In the genomic region with DNA sequence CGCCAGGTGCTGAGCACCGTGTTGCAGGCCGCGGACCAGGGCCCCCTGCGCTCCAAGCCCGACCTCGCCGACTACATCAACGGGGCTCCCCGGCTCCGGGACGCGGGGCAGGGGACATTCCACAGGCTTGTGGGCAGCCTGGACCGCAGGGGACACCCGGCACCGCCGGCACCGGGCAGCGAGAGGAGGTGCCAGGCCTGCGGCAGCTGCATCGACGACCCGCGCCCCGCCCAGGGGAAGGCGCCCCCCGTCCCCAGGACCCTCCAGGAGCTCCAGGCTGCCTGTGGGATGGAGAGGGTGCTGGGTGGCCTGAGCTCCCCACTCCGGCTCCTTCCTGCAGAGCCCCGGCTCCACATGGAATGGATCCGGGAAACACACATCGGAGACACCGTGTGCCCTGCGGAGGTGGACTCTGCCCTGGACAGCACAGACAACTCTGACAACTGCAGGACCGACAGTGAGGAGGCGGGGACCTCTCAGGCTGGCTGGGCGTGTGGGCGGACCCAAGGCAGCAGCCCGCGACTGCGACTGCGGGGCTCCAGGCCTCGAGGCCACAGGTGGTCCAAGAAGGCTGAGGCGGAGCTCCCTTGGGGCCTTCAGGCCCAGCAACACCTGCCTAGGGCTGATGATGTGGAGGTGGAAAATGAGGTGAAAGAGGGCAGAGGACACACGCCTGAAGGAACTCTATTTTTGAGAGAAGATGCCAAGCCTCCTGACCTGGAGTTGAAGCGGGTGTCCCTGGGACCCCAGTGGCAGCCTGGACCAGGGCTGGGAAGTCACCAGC, we compare ENCODE assay signal across 12 cellular contexts. TPM values are rescaled to one million over a fixed set of nuclear protein-coding genes. Genes with fewer than 3 reads are reported as not detected.
A peak's percentile ranks its signal among the peaks of the same experiment; 100 is the strongest.
DNase-seq lines count a peak whose midpoint lies in the region; ATAC-seq, FAIRE-seq and TF ChIP-seq lines count a peak whose summit lies in the region.
"Had no signal": no experiment of that assay in that cellular context is flagged by ENCODE, and none has a peak within 500 bp of the region (broad histone marks: within the 10 kb centered on the region; RNA-seq: fewer than 3 reads in every experiment).

No MANE protein-coding gene starts in this region.

- H3K4me2 ChIP-seq in BLaER1 treated with 17β-estradiol and CSF1 and Interleukin-3, amounts not matched to agents 10 nM and 100 nM: peak overlapping the region; percentile 85 to 98 (median 94)
- H3K4me2 ChIP-seq in H1 (ENCODE audit: insufficient read depth in 1 of 2, low read depth in 2 of 2, low read length in 2 of 2): no peak overlapping the region

- H3K18ac ChIP-seq in H1 (ENCODE audit: extremely low read depth, low read length): no peak overlapping the region

- H3K27me3 ChIP-seq in BLaER1 treated with 17β-estradiol and CSF1 and Interleukin-3, amounts not matched to agents 10 nM and 100 nM: peaks cover 0 to 41% (median 0%) of the 10 kb centered on the region in 11 experiments; a peak in 2 of 22 replicates
- H3K27me3 ChIP-seq in H1 (replicated peaks in 1 of 4; ENCODE audit: control insufficient read depth in 3 of 4, extremely low read depth in 1 of 4, insufficient read depth in 3 of 4, low read length in 3 of 4): no peaks in the 10 kb centered on the region
- H3K27me3 ChIP-seq: vagina had no signal

- ATAC-seq in GM19043 (IDR thresholded peaks at IDR 0.05; ENCODE audit: low read depth, unreplicated experiment): peak; percentile 68
- ATAC-seq in HG03175 (IDR thresholded peaks at IDR 0.05; ENCODE audit: unreplicated experiment): peak; percentile 42
- ATAC-seq in GM18870 (IDR thresholded peaks at IDR 0.05; ENCODE audit: unreplicated experiment): no peak

- no peak for DNase-seq in H1 (ENCODE audit: low read depth in 1 of 2, low spot score in 2 of 2)
- no peak for DNase-seq in stimulated activated CD4-positive, alpha-beta T cell treated with anti-CD3 and anti-CD28 coated beads, Interleukin-2, amount 100 ng/mL, for 24 hours
- DNase-seq in DMS 273 (lab: John Stamatoyannopoulos, UW; ENCODE audit: unreplicated experiment): no peak
- no peak for DNase-seq in activated CD4-positive, alpha-beta T cell treated with anti-CD3 and anti-CD28 coated beads for 1 hour
- DNase-seq: foreskin fibroblast, NCI-H510A, Right ventricle myocardium superior had no signal

- no peak overlapping the region for H2BK5ac ChIP-seq in H1 (ENCODE audit: low read depth, low read length)

- WGBS in H1 (ENCODE audit: extremely low coverage in 1 of 2, insufficient coverage in 1 of 2, insufficient read length in 1 of 2, insufficient replicate concordance in 2 of 2, low coverage in 1 of 2, low lambda C conversion rate in 2 of 2, missing lambda C conversion rate in 1 of 2), 2 experiments: 83% methylated on average over 29 of the region's 45 CpGs; no CpG with 5 or more reads in 1 of the 2 experiments

- peak overlapping the region in 9 of 11 experiments; percentile 54 to 84 (median 74); a peak in 17 of 22 replicates for H3K27ac ChIP-seq in BLaER1 treated with 17β-estradiol and CSF1 and Interleukin-3, amounts not matched to agents 10 nM and 100 nM
- H3K27ac ChIP-seq in H1 (ENCODE audit: low read depth, low read length): no peak overlapping the region
- H3K27ac ChIP-seq: vagina had no signal

- no peak for TF ChIP-seq RAD21 in H1 (IDR thresholded peaks at IDR 0.05 in 1 of 2, conservative IDR thresholded peaks at IDR 0.05 in 1 of 2; ENCODE audit: low read depth in 2 of 2, low read length in 2 of 2)

- no peak overlapping the region for H3K14ac ChIP-seq in H1 (ENCODE audit: insufficient read length)

- TF ChIP-seq CTCF in H1 (IDR thresholded peaks at IDR 0.05; ENCODE audit: control extremely low read depth in 1 of 3, insufficient read depth in 1 of 3, low read depth in 1 of 3, low read length in 3 of 3): no peak

- CTCF ChIA-PET in H1 (lab: Charles Lee; ENCODE audit: partially characterized antibody): interaction anchor here (1.1 to 1.2 kb wide), 3 partner anchors 12 to 207 kb away, joined by 3 to 4 read pairs (median 4); no protein-coding TSS in a partner anchor

- H3K23me2 ChIP-seq in H1 (ENCODE audit: low read depth, low read length): no peaks in the 10 kb centered on the region

- H3K4me3 ChIP-seq in BLaER1 treated with 17β-estradiol and CSF1 and Interleukin-3, amounts not matched to agents 10 nM and 100 nM: peak overlapping the region in 7 of 10 experiments; percentile 8 to 52 (median 22); a peak in 8 of 20 replicates
- H3K4me3 ChIP-seq in H1 (ENCODE audit: extremely low read depth in 1 of 4, insufficient read depth in 2 of 4, low read depth in 3 of 4, low read length in 4 of 4): no peak overlapping the region
- H3K4me3 ChIP-seq: vagina had no signal

- peak overlapping the region in 10 of 11 experiments; percentile 5 to 65 (median 55); a peak in 17 of 22 replicates for H3K9ac ChIP-seq in BLaER1 treated with 17β-estradiol and CSF1 and Interleukin-3, amounts not matched to agents 10 nM and 100 nM
- no peak overlapping the region for H3K9ac ChIP-seq in H1 (replicated peaks in 1 of 4; ENCODE audit: extremely low read depth in 1 of 4, low read depth in 3 of 4, low read length in 3 of 4)

- no peak overlapping the region for H2AFZ ChIP-seq in H1 (ENCODE audit: low read length)

- H4K5ac ChIP-seq in H1 (ENCODE audit: insufficient read length, low read depth, low read length): no peak overlapping the region

- peaks cover 0 to 27% (median 0%) of the 10 kb centered on the region in 11 experiments; a peak in 5 of 22 replicates for H4K20me1 ChIP-seq in BLaER1 treated with 17β-estradiol and CSF1 and Interleukin-3, amounts not matched to agents 10 nM and 100 nM
- H4K20me1 ChIP-seq in H1 (replicated peaks in 1 of 2; ENCODE audit: control insufficient read depth in 1 of 2, insufficient read depth in 2 of 2, low read length in 2 of 2): peaks cover 0 to 4% of the 10 kb centered on the region in 2 experiments

- H3K4ac ChIP-seq in H1 (replicated peaks; ENCODE audit: insufficient read length, low read depth, low read length): no peak overlapping the region

- no peak for TF ChIP-seq EP300 in H1 (IDR thresholded peaks at IDR 0.05; ENCODE audit: borderline replicate concordance in 1 of 2, low read depth in 2 of 2, low read length in 2 of 2)

- H3K23ac ChIP-seq in H1 (ENCODE audit: insufficient read length): no peak overlapping the region

- no peaks in the 10 kb centered on the region for H3K79me1 ChIP-seq in H1 (ENCODE audit: low read depth, low read length)

- H2BK20ac ChIP-seq in H1 (ENCODE audit: low read length): no peak overlapping the region

- TF ChIP-seq POLR2A in H1 (IDR thresholded peaks at IDR 0.05; ENCODE audit: control extremely low read depth in 1 of 2, low read depth in 2 of 2, low read length in 2 of 2): no peak

- no peak overlapping the region for H2BK15ac ChIP-seq in H1 (ENCODE audit: low read length)

- no peak overlapping the region for H2BK120ac ChIP-seq in H1 (replicated peaks; ENCODE audit: low read depth, low read length)

- H3K4me1 ChIP-seq in BLaER1 treated with 17β-estradiol and CSF1 and Interleukin-3, amounts not matched to agents 10 nM and 100 nM: peaks cover 80 to 100% (median 99%) of the 10 kb centered on the region in 10 experiments
- H3K4me1 ChIP-seq in H1 (replicated peaks in 1 of 4; ENCODE audit: control insufficient read depth in 3 of 4, insufficient read depth in 4 of 4, low read length in 3 of 4): peaks cover 0 to 5% (median 2%) of the 10 kb centered on the region in 4 experiments; a peak in 3 of 7 replicates
- H3K4me1 ChIP-seq: vagina had no signal

- no peak overlapping the region for H2BK12ac ChIP-seq in H1 (ENCODE audit: low read depth, low read length)

- POLR2A ChIA-PET in H1 (lab: Charles Lee; ENCODE audit: partially characterized antibody): interaction anchor here (0.7 to 2.5 kb wide), 4 partner anchors 9 to 18 kb away, joined by 3 to 7 read pairs (median 7); no protein-coding TSS in a partner anchor

- H4K8ac ChIP-seq in H1 (ENCODE audit: extremely low read depth, insufficient read depth, low read length): 0 out of 2 replicates have a peak overlapping the region, but pooled peaks have one; percentile 14

- no peaks in the 10 kb centered on the region for H3K9me3 ChIP-seq in BLaER1 treated with 17β-estradiol and CSF1 and Interleukin-3, amounts not matched to agents 10 nM and 100 nM (replicated peaks in 1 of 11)
- H3K9me3 ChIP-seq in H1 (ENCODE audit: insufficient read depth in 2 of 2, low read depth in 1 of 2, low read length in 1 of 2): no peaks in the 10 kb centered on the region
- H3K9me3 ChIP-seq: vagina had no signal

- no peak overlapping the region for H2AK5ac ChIP-seq in H1 (ENCODE audit: low read depth, low read length)

- H4K91ac ChIP-seq in H1 (replicated peaks; ENCODE audit: insufficient read length, low read length): no peak overlapping the region

- H3K36me3 ChIP-seq in BLaER1 treated with 17β-estradiol and CSF1 and Interleukin-3, amounts not matched to agents 10 nM and 100 nM: no peaks in the 10 kb centered on the region
- H3K36me3 ChIP-seq in H1 (ENCODE audit: control insufficient read depth in 2 of 4, insufficient read depth in 4 of 4, low read length in 3 of 4): peaks cover 0 to 3% (median under 1%) of the 10 kb centered on the region in 4 experiments; a peak in 1 of 8 replicates

- no peaks in the 10 kb centered on the region for H3K79me2 ChIP-seq in H1 (ENCODE audit: control insufficient read depth in 1 of 2, insufficient read depth in 2 of 2, low read length in 2 of 2)

- FAIRE-seq in H1 (lab: Jason Lieb, UNC): no peak

- H3K56ac ChIP-seq in H1 (replicated peaks; ENCODE audit: insufficient read length, low read depth, low read length): no peak overlapping the region

TF ChIP-seq in H1, 55 proteins besides CTCF, POLR2A, EP300 and RAD21:
- TF ChIP-seq EGR1 (IDR thresholded peaks at IDR 0.05; ENCODE audit: borderline replicate concordance, low read depth, low read length) (peak; percentile 19; the same call in 1 of the 2 replicates), CHD2 (IDR thresholded peaks at IDR 0.05; ENCODE audit: low read length) (no peak)

RNA-seq across cellular contexts. Expression of a gene that starts 22.8 kb away (rescaled TPM):
- 2.6 and 3.1 TPM in 2 replicates for total RNA-seq in H1 (2021; fragmentation: NEBNext Ultra II Directional; extraction: Animal tissue kit (Norgen Biotek cat#: 25700))
- 1.3 and 1.9 TPM in 2 replicates for polyA plus RNA-seq in H1 (2011; rRNA removed)
- 1.8 TPM for polyA plus RNA-seq in H1 (2011; cell fraction: cytosol; rRNA removed)
- polyA plus RNA-seq in H1 (2011; cell fraction: nucleus; rRNA removed): 2.7 TPM
- 1.0 to 2.5 TPM (median 1.8 TPM) in 4 replicates for polyA plus RNA-seq in H1 (2012, experiment 1 of 2)
- polyA plus RNA-seq in H1 (2012, experiment 2 of 2): 1.8 TPM
- 1.8 TPM for polyA plus RNA-seq in H1 (2013, experiment 1 of 2)
- 0.81 TPM for polyA plus RNA-seq in H1 (2013, experiment 2 of 2)
- 1.0 and 1.6 TPM in 2 replicates for polyA minus RNA-seq in H1 (2011; rRNA and poly(A)+ RNA removed)
- polyA minus RNA-seq in H1 (2011; cell fraction: cytosol; rRNA and poly(A)+ RNA removed): 1.8 TPM
- polyA minus RNA-seq in H1 (2011; cell fraction: nucleus; rRNA and poly(A)+ RNA removed): 3.0 TPM

Comparison
In these comparisons a context has a peak if more than half of its experiments do, and no peak if none do; other contexts are left out.
1. H3K4me2 ChIP-seq: peak in BLaER1 treated with 17β-estradiol and CSF1 and Interleukin-3, amounts not matched to agents 10 nM and 100 nM (11 of 11); none in H1 (0 of 2).
2. H3K4me3 ChIP-seq: peak in BLaER1 treated with 17β-estradiol and CSF1 and Interleukin-3, amounts not matched to agents 10 nM and 100 nM (7 of 10); none in H1 (0 of 4).
3. H3K9ac ChIP-seq: peak in BLaER1 treated with 17β-estradiol and CSF1 and Interleukin-3, amounts not matched to agents 10 nM and 100 nM (10 of 11); none in H1 (0 of 4).